In genomic region chr6:111417181-111417585, GRCh38 we compare ENCODE assay signal across 11 cellular contexts.
DNase-seq lines count a peak whose midpoint lies in the region; ATAC-seq and TF ChIP-seq lines count a peak whose summit lies in the region.
"Had no signal": no experiment of that assay in that cellular context is flagged by ENCODE, and none has a peak within 500 bp of the region (broad histone marks: within the 10 kb centered on the region; RNA-seq: fewer than 3 reads in every experiment).

No MANE protein-coding gene starts in this region.

- no TSS peak for BruUV-seq in Calu3 (replicated peaks; lab: Mats Ljungman, UMichigan)

- H4K20me1 ChIP-seq in DND-41 (ENCODE audit: insufficient read depth, low read length), result peaks cover 19% of the 10 kb centered on the region; the same call in 1 of the 2 replicates

- H3K27me3 ChIP-seq in DND-41 (ENCODE audit: insufficient read depth, low read length, poor library complexity), result no peaks in the 10 kb centered on the region
- H3K27me3 ChIP-seq in WERI-Rb-1 (ENCODE audit: insufficient read depth, low read depth, severe bottlenecking), result no peaks in the 10 kb centered on the region

- no peaks in the 10 kb centered on the region for H3K27me3 Mint-ChIP-seq in activated T-helper 2 cell treated with anti-CD3 and anti-CD28 coated beads, Interferon-gamma antibody, Interleukin-2, Interleukin-4, amounts not matched to agents 10 μg/mL and 5 μg/mL and 100 μg/mL, durations not matched to agents 14 hours and 24 hours and 36 hours (ENCODE audit: low read depth)
- no peaks in the 10 kb centered on the region for H3K27me3 Mint-ChIP-seq in Calu3 (ENCODE audit: unreplicated experiment)
- H3K27me3 Mint-ChIP-seq: activated CD8-positive, alpha-beta T cell treated with anti-CD3 and anti-CD28 coated beads for 36 hours had no signal

- H3K36me3 Mint-ChIP-seq in activated T-helper 2 cell treated with anti-CD3 and anti-CD28 coated beads, Interferon-gamma antibody, Interleukin-2, Interleukin-4, amounts not matched to agents 10 μg/mL and 5 μg/mL and 100 μg/mL, durations not matched to agents 14 hours and 24 hours and 36 hours (ENCODE audit: low read depth), result peaks cover 2% of the 10 kb centered on the region
- H3K36me3 Mint-ChIP-seq in Calu3 (ENCODE audit: insufficient read depth, unreplicated experiment), result no peaks in the 10 kb centered on the region

- no peak overlapping the region for H3K4me3 Mint-ChIP-seq in activated T-helper 2 cell treated with anti-CD3 and anti-CD28 coated beads, Interferon-gamma antibody, Interleukin-2, Interleukin-4, amounts not matched to agents 10 μg/mL and 5 μg/mL and 100 μg/mL, durations not matched to agents 14 hours and 24 hours and 36 hours (ENCODE audit: low read depth)
- H3K4me3 Mint-ChIP-seq in Calu3 (ENCODE audit: low read depth, unreplicated experiment), result no peak overlapping the region
- H3K4me3 Mint-ChIP-seq: activated CD8-positive, alpha-beta T cell treated with anti-CD3 and anti-CD28 coated beads for 36 hours had no signal

- H2AFZ ChIP-seq in DND-41 (ENCODE audit: low read depth, low read length), result no peak overlapping the region

- H3K4me2 ChIP-seq in DND-41 (ENCODE audit: insufficient read depth, low read length), result no peak overlapping the region

- peaks cover 88% of the 10 kb centered on the region for H3K79me2 ChIP-seq in DND-41 (ENCODE audit: insufficient read depth, low read length)

- TF ChIP-seq CTCF in DND-41 (IDR thresholded peaks at IDR 0.05; ENCODE audit: borderline replicate concordance, extremely low read depth, low read length, poor library complexity, severe bottlenecking) (no peak), mucosa of descending colon (IDR thresholded peaks at IDR 0.05) (no peak), WERI-Rb-1 (IDR thresholded peaks at IDR 0.05; ENCODE audit: low read depth, low read length) (no peak), Calu3 (IDR thresholded peaks at IDR 0.05; ENCODE audit: unreplicated experiment) (no peak)

- ATAC-seq in DND-41 (ENCODE audit: insufficient read depth, low read depth) (peak; percentile 53), mucosa of descending colon (peak; percentile 43)
- ATAC-seq: activated CD8-positive, alpha-beta T cell treated with anti-CD3 and anti-CD28 coated beads for 36 hours had no signal

- DNase-seq in DND-41 (no peak), NCI-H446 (lab: John Stamatoyannopoulos, UW) (peak; percentile 73 to 77), cerebellum (ENCODE audit: low spot score) (peak; percentile 78), mucosa of descending colon (peak in 1 of 3 donors; percentile 24), WERI-Rb-1 (no peak), Calu3 (no peak)
- no peak for DNase-seq in activated T-helper 2 cell treated with anti-CD3 and anti-CD28 coated beads, Interferon-gamma antibody, Interleukin-2, Interleukin-4, amounts not matched to agents 10 μg/mL and 5 μg/mL and 100 μg/mL, durations not matched to agents 14 hours and 24 hours and 36 hours (ENCODE audit: low spot score)
- DNase-seq in central memory CD4-positive, alpha-beta T cell, result no peak
- DNase-seq: activated CD8-positive, alpha-beta T cell treated with anti-CD3 and anti-CD28 coated beads for 36 hours; DMS79; stimulated activated CD4-positive, alpha-beta T cell treated with anti-CD3 and anti-CD28 coated beads, Interleukin-2, amount 100 ng/mL, for 48 hours had no signal

- no peak overlapping the region for H3K27ac ChIP-seq in DND-41 (ENCODE audit: low read length)
- no peak overlapping the region for H3K27ac ChIP-seq in WERI-Rb-1

- intact Hi-C loops in mucosa of descending colon (cut with DNase I, micrococcal nuclease), result no loop called here
- intact Hi-C loops in activated T-helper 2 cell treated with anti-CD3 and anti-CD28 coated beads, Interferon-gamma antibody, Interleukin-2, Interleukin-4, amounts not matched to agents 10 μg/mL and 5 μg/mL and 100 μg/mL, durations not matched to agents 14 hours and 24 hours and 36 hours (cut with micrococcal nuclease), result no loop called here
- intact Hi-C loops in Calu3 (cut with micrococcal nuclease; ENCODE audit: unreplicated experiment), result no loop called here

- no peaks in the 10 kb centered on the region for H3K9me3 ChIP-seq in DND-41 (ENCODE audit: insufficient read depth, low read length, severe bottlenecking)
- no peaks in the 10 kb centered on the region for H3K9me3 ChIP-seq in mucosa of descending colon
- H3K9me3 ChIP-seq in WERI-Rb-1 (ENCODE audit: severe bottlenecking), result no peaks in the 10 kb centered on the region

- peaks cover 8% of the 10 kb centered on the region for H3K4me1 Mint-ChIP-seq in activated T-helper 2 cell treated with anti-CD3 and anti-CD28 coated beads, Interferon-gamma antibody, Interleukin-2, Interleukin-4, amounts not matched to agents 10 μg/mL and 5 μg/mL and 100 μg/mL, durations not matched to agents 14 hours and 24 hours and 36 hours (ENCODE audit: low read depth)
- H3K4me1 Mint-ChIP-seq in Calu3 (ENCODE audit: low read depth, unreplicated experiment), result no peaks in the 10 kb centered on the region

- no peak overlapping the region for H3K27ac Mint-ChIP-seq in activated T-helper 2 cell treated with anti-CD3 and anti-CD28 coated beads, Interferon-gamma antibody, Interleukin-2, Interleukin-4, amounts not matched to agents 10 μg/mL and 5 μg/mL and 100 μg/mL, durations not matched to agents 14 hours and 24 hours and 36 hours
- no peak overlapping the region for H3K27ac Mint-ChIP-seq in Calu3 (ENCODE audit: unreplicated experiment)
- H3K27ac Mint-ChIP-seq: activated CD8-positive, alpha-beta T cell treated with anti-CD3 and anti-CD28 coated beads for 36 hours had no signal

- CTCF ChIA-PET in Calu3 (lab: Charles Lee), result no interaction called here

- peaks cover 31% of the 10 kb centered on the region for H3K36me3 ChIP-seq in DND-41 (ENCODE audit: insufficient read depth, low read length)
- H3K36me3 ChIP-seq in mucosa of descending colon (ENCODE audit: low read depth), result no peaks in the 10 kb centered on the region
- peaks cover 27% of the 10 kb centered on the region for H3K36me3 ChIP-seq in WERI-Rb-1

- H3K4me1 ChIP-seq in DND-41 (ENCODE audit: insufficient read depth, low read length) (no peaks in the 10 kb centered on the region), mucosa of descending colon (ENCODE audit: low read depth) (peaks cover 2% of the 10 kb centered on the region)

- H3K4me3 ChIP-seq in DND-41 (ENCODE audit: low read depth in 1 of 2, low read length in 2 of 2), result no peak overlapping the region
- H3K4me3 ChIP-seq in mucosa of descending colon, result no peak overlapping the region
- H3K4me3 ChIP-seq in WERI-Rb-1 (ENCODE audit: low read depth, low read length), result no peak overlapping the region

- H3K9me3 Mint-ChIP-seq in activated T-helper 2 cell treated with anti-CD3 and anti-CD28 coated beads, Interferon-gamma antibody, Interleukin-2, Interleukin-4, amounts not matched to agents 10 μg/mL and 5 μg/mL and 100 μg/mL, durations not matched to agents 14 hours and 24 hours and 36 hours, result no peaks in the 10 kb centered on the region
- no peaks in the 10 kb centered on the region for H3K9me3 Mint-ChIP-seq in Calu3 (ENCODE audit: low read depth, unreplicated experiment)
- H3K9me3 Mint-ChIP-seq: activated CD8-positive, alpha-beta T cell treated with anti-CD3 and anti-CD28 coated beads for 36 hours had no signal

- H3K9ac ChIP-seq in DND-41 (ENCODE audit: low read depth, low read length), result no peak overlapping the region

Comparison
In these comparisons a context has a peak if more than half of its experiments do, and no peak if none do; other contexts are left out.
1. DNase-seq: peak in NCI-H446 (2 of 2) and cerebellum (single experiment); none in DND-41 (single experiment), activated T-helper 2 cell treated with anti-CD3 and anti-CD28 coated beads, Interferon-gamma antibody, Interleukin-2, Interleukin-4, amounts not matched to agents 10 μg/mL and 5 μg/mL and 100 μg/mL, durations not matched to agents 14 hours and 24 hours and 36 hours (single experiment), WERI-Rb-1 (single experiment), central memory CD4-positive, alpha-beta T cell (single experiment) and Calu3 (single experiment).